8 cellular contexts compared by ENCODE assay signal in the genomic region with DNA sequence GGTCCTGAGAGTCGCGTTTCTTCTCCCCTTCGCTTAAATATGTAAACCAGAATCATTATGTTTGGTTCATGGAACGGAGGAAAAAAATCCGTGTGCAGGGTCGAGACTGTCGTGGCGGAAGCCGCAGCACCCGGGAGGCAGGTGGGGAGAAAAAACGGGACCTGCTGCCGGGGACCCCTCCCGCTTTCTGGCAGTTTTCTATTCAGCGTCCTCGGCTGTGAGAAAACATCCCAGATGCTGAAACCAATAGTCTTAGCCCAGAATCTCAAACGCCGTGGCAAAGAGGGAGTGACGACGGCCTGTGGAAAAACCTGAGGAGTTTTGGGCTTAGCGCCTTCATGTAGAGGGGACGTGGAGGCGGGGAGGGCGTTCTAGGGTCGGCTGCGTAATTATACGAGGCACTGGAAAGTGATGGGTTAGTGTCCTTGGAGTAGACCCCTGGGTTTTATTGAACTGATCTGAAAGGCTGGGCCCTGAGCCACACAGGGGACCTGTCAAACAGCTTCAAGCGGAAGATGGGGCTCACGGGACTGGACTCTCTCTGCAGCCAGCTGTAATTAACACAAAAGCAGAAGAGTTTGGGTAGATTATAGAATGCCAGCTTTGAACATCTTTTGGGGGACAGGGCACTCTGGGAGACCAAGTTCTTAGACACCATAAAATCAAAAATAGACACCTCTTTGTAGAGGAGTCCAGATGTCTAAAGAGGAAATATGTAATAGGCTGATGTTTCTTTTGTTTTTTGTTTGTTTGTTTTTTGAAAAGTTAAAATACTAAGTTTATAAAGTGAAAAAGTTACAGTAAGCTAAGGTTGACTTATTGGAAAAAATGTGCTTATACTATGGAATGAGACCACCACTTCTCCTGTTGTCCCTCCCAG. TPM values are rescaled to one million over a fixed set of nuclear protein-coding genes. Genes with fewer than 3 reads are reported as not detected.
DNase-seq lines count a peak whose midpoint lies in the region; ATAC-seq and TF ChIP-seq lines count a peak whose summit lies in the region.

No MANE protein-coding gene starts in this region.

- H3K4me3 ChIP-seq in CD8-positive, alpha-beta T cell (ENCODE audit: low read depth, low read length): peak overlapping the region; percentile 91
- peak overlapping the region; percentile 93 for H3K4me3 ChIP-seq in SU-DHL-6 (ENCODE audit: insufficient read depth, low read length, poor library complexity, severe bottlenecking)

- H3K9me3 ChIP-seq in CD8-positive, alpha-beta T cell (ENCODE audit: low read length): no peaks in the 10 kb centered on the region
- H3K9me3 ChIP-seq in SU-DHL-6 (ENCODE audit: insufficient read depth, low read length): no peaks in the 10 kb centered on the region

- H3K9ac ChIP-seq in SU-DHL-6 (ENCODE audit: low read length): peak overlapping the region; percentile 84

- intact Hi-C loops in CD8-positive, alpha-beta T cell (cut with DNase I, micrococcal nuclease): loop anchor here (5.0 to 10.0 kb wide), 7 partner anchors 166 to 1866 kb away; a partner anchor contains a TSS
- intact Hi-C loops in left colon (cut with DNase I, micrococcal nuclease): no loop called here

- H3K27me3 Mint-ChIP-seq in CD8-positive, alpha-beta T cell (ENCODE audit: low read depth): no peaks in the 10 kb centered on the region

- TF ChIP-seq CTCF in CD8-positive, alpha-beta T cell (IDR thresholded peaks at IDR 0.05): no peak
- no peak for TF ChIP-seq CTCF in SU-DHL-6 (IDR thresholded peaks at IDR 0.05; ENCODE audit: insufficient read depth, low read length, poor library complexity, severe bottlenecking)

- H3K4me2 ChIP-seq in SU-DHL-6 (ENCODE audit: low read depth, low read length, poor library complexity, severe bottlenecking): peak overlapping the region; percentile 71

- no peaks in the 10 kb centered on the region for H3K9me3 Mint-ChIP-seq in CD8-positive, alpha-beta T cell

- H3K27ac Mint-ChIP-seq in CD8-positive, alpha-beta T cell: peak overlapping the region; percentile 93

- POLR2A ChIA-PET in CD8-positive, alpha-beta T cell (lab: Charles Lee): interaction anchor here (1.0 kb wide), 1 partner anchor 12 kb away, joined by 3 read pairs; no protein-coding TSS in a partner anchor

- H3K79me2 ChIP-seq in SU-DHL-6 (ENCODE audit: insufficient read depth, low read length): peaks cover 40% of the 10 kb centered on the region

- H4K20me1 ChIP-seq in SU-DHL-6 (ENCODE audit: low read depth, low read length): no peaks in the 10 kb centered on the region; the same call in 1 of the 2 replicates

- ATAC-seq in CD8-positive, alpha-beta T cell: peak; percentile 9
- ATAC-seq in HG03159 (IDR thresholded peaks at IDR 0.05; ENCODE audit: unreplicated experiment) (peak; percentile 0), left colon (peak; percentile 17), GM18517 (IDR thresholded peaks at IDR 0.05; ENCODE audit: unreplicated experiment) (no peak), HG02623 (IDR thresholded peaks at IDR 0.05; ENCODE audit: unreplicated experiment) (no peak)

- H3K9me2 ChIP-seq in SU-DHL-6 (replicated peaks; ENCODE audit: insufficient read depth, low read length): no peaks in the 10 kb centered on the region

- H3F3A ChIP-seq in SU-DHL-6 (ENCODE audit: insufficient read depth): peaks cover 10% of the 10 kb centered on the region

- peak in 5 of 7 experiments; percentile 13 to 60 (median 16) for DNase-seq in CD8-positive, alpha-beta T cell
- DNase-seq in caudate nucleus (lab: John Stamatoyannopoulos, UW) (peak in 31 of 61 donors; percentile 2 to 54 (median 27)), left colon (peak; percentile 30 to 38)
- DNase-seq in stimulated activated CD8-positive, alpha-beta memory T cell treated with anti-CD3 and anti-CD28 coated beads, Interleukin-4, amount 100 ng/mL, for 48 hours: peak; percentile 45

- peaks cover 13% of the 10 kb centered on the region for H3K4me1 ChIP-seq in CD8-positive, alpha-beta T cell (ENCODE audit: insufficient read depth, low read length)

- peaks cover 27% of the 10 kb centered on the region for H3K4me1 Mint-ChIP-seq in CD8-positive, alpha-beta T cell (ENCODE audit: low read depth)

- H3K27ac ChIP-seq in CD8-positive, alpha-beta T cell (ENCODE audit: low read depth, low read length): peak overlapping the region; percentile 67
- H3K27ac ChIP-seq in SU-DHL-6 (ENCODE audit: low read depth, low read length): peak overlapping the region; percentile 82
- H3K27ac ChIP-seq in caudate nucleus (ENCODE audit: low read depth, low read length): peak overlapping the region; percentile 82

- no peaks in the 10 kb centered on the region for H3K36me3 ChIP-seq in CD8-positive, alpha-beta T cell (ENCODE audit: insufficient read depth, low read length)
- peaks cover 6% of the 10 kb centered on the region; the same call in 1 of the 2 replicates for H3K36me3 ChIP-seq in SU-DHL-6 (ENCODE audit: low read length)

- CTCF ChIA-PET in CD8-positive, alpha-beta T cell (lab: Charles Lee): no interaction called here

- H3K4me3 Mint-ChIP-seq in CD8-positive, alpha-beta T cell: peak overlapping the region; percentile 96

- no peaks in the 10 kb centered on the region for H3K27me3 ChIP-seq in CD8-positive, alpha-beta T cell (ENCODE audit: insufficient read depth, low read length)
- no peaks in the 10 kb centered on the region for H3K27me3 ChIP-seq in SU-DHL-6 (ENCODE audit: low read length)

- H2AFZ ChIP-seq in SU-DHL-6 (ENCODE audit: low read depth, low read length, severe bottlenecking): peak overlapping the region; percentile 67

- H3K36me3 Mint-ChIP-seq in CD8-positive, alpha-beta T cell: peaks cover 5% of the 10 kb centered on the region

RNA-seq across cellular contexts. Expression of a gene that starts 0.8 kb away (rescaled TPM):
- total RNA-seq in CD8-positive, alpha-beta T cell: 1 to 10 TPM; 2.4 to 3.1 TPM
- 1 to 10 TPM; 3.8 to 9.2 TPM for total RNA-seq in left colon

RNA-seq across cellular contexts. Expression of a gene that starts 53.7 kb away (rescaled TPM):
- not detected for total RNA-seq in CD8-positive, alpha-beta T cell
- under 1 TPM; 0.42 to 0.82 TPM for total RNA-seq in left colon

Comparison
In these comparisons a context has a peak if more than half of its experiments do, and no peak if none do; other contexts are left out.
1. ATAC-seq: peak in CD8-positive, alpha-beta T cell (single experiment), HG03159 (single experiment) and left colon (single experiment); none in GM18517 (single experiment) and HG02623 (single experiment).
2. intact Hi-C loops: an anchor here in CD8-positive, alpha-beta T cell (5.0 to 10.0 kb wide); none called in left colon.
3. Peak in every context shown above with its lines, with median percentiles within 50 percentile points of each other: DNase-seq and H3K27ac ChIP-seq.